8 cellular contexts compared by ENCODE assay signal in the genomic region with DNA sequence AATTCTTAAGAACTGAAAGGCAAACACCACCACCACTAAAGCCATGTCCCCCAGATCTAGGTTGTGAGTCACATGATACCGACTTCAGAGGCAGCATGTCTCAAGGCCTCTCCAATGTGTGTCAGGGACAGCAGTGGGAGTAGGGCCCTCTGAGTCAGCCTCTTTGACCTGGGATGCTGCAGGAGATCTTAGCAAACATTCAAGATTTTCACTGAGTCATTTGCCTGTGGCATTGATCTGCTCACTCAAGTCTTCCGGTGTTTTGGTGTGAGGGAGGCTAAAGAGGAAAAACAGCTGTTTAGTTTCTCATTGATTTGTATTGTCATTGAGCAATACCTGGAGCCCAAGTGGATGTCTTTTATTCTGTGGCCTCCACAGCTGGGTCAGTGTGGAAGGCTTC. TPM values are rescaled to one million over a fixed set of nuclear protein-coding genes. Genes with fewer than 3 reads are reported as not detected.
A peak's percentile ranks its signal among the peaks of the same experiment; 100 is the strongest.
DNase-seq lines count a peak whose midpoint lies in the region; ATAC-seq, FAIRE-seq and TF ChIP-seq lines count a peak whose summit lies in the region.

No MANE protein-coding gene starts in this region.

- peak; percentile 95 for DNase-seq in Daoy (ENCODE audit: low read depth)
- no peak for DNase-seq in SK-N-SH
- peak; percentile 6 for DNase-seq in brain pericyte (ENCODE audit: low read depth, low spot score)
- no peak for DNase-seq in neural crest cell (ENCODE audit: low read depth, low spot score)
- DNase-seq in KBM-7: no peak
- DNase-seq in small intestine: no peak

- 0 out of 4 replicates have a peak, but pooled peaks of 1 of the 2 experiments have one; percentile 14 for TF ChIP-seq EP300 in SK-N-SH (IDR thresholded peaks at IDR 0.05; ENCODE audit: borderline replicate concordance in 1 of 2, low read depth in 1 of 2, low read length in 1 of 2)

- POLR2A ChIA-PET in SK-N-SH (lab: Yijun Ruan, JAX): no interaction called here

- H3K4me3 Mint-ChIP-seq in neural crest cell: no peak overlapping the region

- no peaks in the 10 kb centered on the region for H3K4me1 ChIP-seq in SK-N-SH (ENCODE audit: control insufficient read depth in 1 of 2, insufficient read depth in 2 of 2, low read depth in 1 of 2, low read length in 1 of 2)
- H3K4me1 ChIP-seq in small intestine (ENCODE audit: control insufficient read depth in 2 of 2, insufficient read depth in 1 of 2, low read depth in 1 of 2, low read length in 1 of 2): no peaks in the 10 kb centered on the region

- TF ChIP-seq CTCF in SK-N-SH (IDR thresholded peaks at IDR 0.05): no peak
- no peak for TF ChIP-seq CTCF in neural crest cell (conservative IDR thresholded peaks at IDR 0.05)

- no peaks in the 10 kb centered on the region for H4K20me1 ChIP-seq in SK-N-SH (ENCODE audit: insufficient read depth)

- no peak overlapping the region for H3K4me2 ChIP-seq in SK-N-SH

- H3K27ac ChIP-seq in SK-N-SH (ENCODE audit: low read depth in 2 of 2, low read length in 1 of 2): peak overlapping the region; percentile 31 to 60; a peak in 2 of 4 replicates
- H3K27ac ChIP-seq in small intestine (ENCODE audit: low read depth in 1 of 2, low read length in 1 of 2): no peak overlapping the region

- 0% methylated on average over 2 of the region's 2 CpGs for WGBS in SK-N-SH (ENCODE audit: low lambda C conversion rate)
- WGBS in small intestine, 3 donors: 47 to 58% (median 49%) methylated on average over 2 of the region's 2 CpGs

- TF ChIP-seq RAD21 in SK-N-SH (IDR thresholded peaks at IDR 0.05; ENCODE audit: low read length): no peak

- H3K9me3 Mint-ChIP-seq in neural crest cell: no peaks in the 10 kb centered on the region

- in situ Hi-C loops in KBM-7 (cut with MboI; ENCODE audit: low pct_unique_long_range_greater_than_20kb, low sequenced_read_pairs): no loop called here

- no peak overlapping the region for H3K9ac ChIP-seq in SK-N-SH

- H3K27ac Mint-ChIP-seq in neural crest cell (ENCODE audit: unreplicated experiment): peak overlapping the region; percentile 35

- H3K27me3 Mint-ChIP-seq in neural crest cell (ENCODE audit: low read depth): no peaks in the 10 kb centered on the region

- H3K9me2 ChIP-seq in SK-N-SH: no peaks in the 10 kb centered on the region

- CTCF ChIA-PET in SK-N-SH (lab: Yijun Ruan, JAX): no interaction called here

- H3K4me3 ChIP-seq in SK-N-SH (ENCODE audit: low read depth in 2 of 2, low read length in 1 of 2): no peak overlapping the region
- no peak overlapping the region for H3K4me3 ChIP-seq in small intestine (ENCODE audit: low read depth in 1 of 2, low read length in 2 of 2)

- H3K27me3 ChIP-seq in SK-N-SH (ENCODE audit: insufficient read depth): peaks cover 10% of the 10 kb centered on the region; the same call in 1 of the 2 replicates
- H3K27me3 ChIP-seq in small intestine (ENCODE audit: control insufficient read depth in 2 of 2, insufficient read depth in 2 of 2, low read length in 2 of 2): no peaks in the 10 kb centered on the region

- ATAC-seq in GM21381 (IDR thresholded peaks at IDR 0.05; ENCODE audit: unreplicated experiment) (no peak), GM21360 (IDR thresholded peaks at IDR 0.05; ENCODE audit: unreplicated experiment) (no peak)

- H3K9me3 ChIP-seq in SK-N-SH (no peaks in the 10 kb centered on the region), small intestine (ENCODE audit: control insufficient read depth, low read depth) (no peaks in the 10 kb centered on the region)

- peaks cover 14% of the 10 kb centered on the region for H3F3A ChIP-seq in SK-N-SH (replicated peaks; ENCODE audit: insufficient read depth)

- no peaks in the 10 kb centered on the region for H3K79me2 ChIP-seq in SK-N-SH (ENCODE audit: insufficient read depth)

- H3K36me3 ChIP-seq in SK-N-SH (replicated peaks in 1 of 2; ENCODE audit: control insufficient read depth in 1 of 2, insufficient read depth in 2 of 2, low read length in 1 of 2) (no peaks in the 10 kb centered on the region), small intestine (ENCODE audit: control insufficient read depth in 2 of 2, insufficient read depth in 2 of 2, low read length in 2 of 2) (no peaks in the 10 kb centered on the region)

- H2AFZ ChIP-seq in SK-N-SH (ENCODE audit: low read depth): no peak overlapping the region

- FAIRE-seq in small intestine (lab: Jason Lieb, UNC): no peak

- no peaks in the 10 kb centered on the region for H3K36me3 Mint-ChIP-seq in neural crest cell (ENCODE audit: low read depth)

- peaks cover 24% of the 10 kb centered on the region for H3K4me1 Mint-ChIP-seq in neural crest cell

TF ChIP-seq in SK-N-SH, 30 proteins besides CTCF, POLR2A, EP300 and RAD21:
- peak; percentile 26; the same call in 1 of the 2 replicates for TF ChIP-seq TEAD4 (IDR thresholded peaks at IDR 0.05; ENCODE audit: borderline replicate concordance, insufficient read depth)
- no peak for TF ChIP-seq YY1 (IDR thresholded peaks at IDR 0.05; ENCODE audit: low read depth)
- TF ChIP-seq TCF12 (IDR thresholded peaks at IDR 0.05): peak; percentile 73
- TF ChIP-seq, protein P1, sequence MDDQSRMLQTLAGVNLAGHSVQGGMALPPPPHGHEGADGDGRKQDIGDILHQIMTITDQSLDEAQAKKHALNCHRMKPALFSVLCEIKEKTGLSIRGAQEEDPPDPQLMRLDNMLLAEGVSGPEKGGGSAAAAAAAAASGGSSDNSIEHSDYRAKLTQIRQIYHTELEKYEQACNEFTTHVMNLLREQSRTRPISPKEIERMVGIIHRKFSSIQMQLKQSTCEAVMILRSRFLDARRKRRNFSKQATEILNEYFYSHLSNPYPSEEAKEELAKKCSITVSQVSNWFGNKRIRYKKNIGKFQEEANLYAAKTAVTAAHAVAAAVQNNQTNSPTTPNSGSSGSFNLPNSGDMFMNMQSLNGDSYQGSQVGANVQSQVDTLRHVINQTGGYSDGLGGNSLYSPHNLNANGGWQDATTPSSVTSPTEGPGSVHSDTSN (IDR thresholded peaks at IDR 0.05): peak; percentile 53; the same call in 1 of the 2 replicates
- no peak for TF ChIP-seq EZH2phosphoT487 (IDR thresholded peaks at IDR 0.05; ENCODE audit: borderline replicate concordance, low read depth)
- peak; percentile 72 for TF ChIP-seq FOSL2 (IDR thresholded peaks at IDR 0.05; ENCODE audit: borderline replicate concordance, low read depth)
- TF ChIP-seq, protein P2, sequence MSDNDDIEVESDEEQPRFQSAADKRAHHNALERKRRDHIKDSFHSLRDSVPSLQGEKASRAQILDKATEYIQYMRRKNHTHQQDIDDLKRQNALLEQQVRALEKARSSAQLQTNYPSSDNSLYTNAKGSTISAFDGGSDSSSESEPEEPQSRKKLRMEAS (IDR thresholded peaks at IDR 0.05; ENCODE audit: low read depth): peak; percentile 48; the same call in 1 of the 2 replicates
- TF ChIP-seq, protein P3, sequence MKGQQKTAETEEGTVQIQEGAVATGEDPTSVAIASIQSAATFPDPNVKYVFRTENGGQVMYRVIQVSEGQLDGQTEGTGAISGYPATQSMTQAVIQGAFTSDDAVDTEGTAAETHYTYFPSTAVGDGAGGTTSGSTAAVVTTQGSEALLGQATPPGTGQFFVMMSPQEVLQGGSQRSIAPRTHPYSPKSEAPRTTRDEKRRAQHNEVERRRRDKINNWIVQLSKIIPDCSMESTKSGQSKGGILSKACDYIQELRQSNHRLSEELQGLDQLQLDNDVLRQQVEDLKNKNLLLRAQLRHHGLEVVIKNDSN (IDR thresholded peaks at IDR 0.05; ENCODE audit: borderline replicate concordance, low read depth): peak; percentile 47; the same call in 1 of the 2 replicates
- TF ChIP-seq ELF1 (IDR thresholded peaks at IDR 0.05): 0 out of 2 replicates have a peak, but pooled peaks have one; percentile 16
- TF ChIP-seq JUND (IDR thresholded peaks at IDR 0.05): peak; percentile 47; the same call in 1 of the 2 replicates
- 0 out of 2 replicates have a peak, but pooled peaks have one; percentile 25 for TF ChIP-seq MEF2A (IDR thresholded peaks at IDR 0.05; ENCODE audit: borderline replicate concordance, low read depth)

RNA-seq across cellular contexts. Expression of a gene that starts 36.1 kb away (rescaled TPM):
- total RNA-seq in Daoy (2014; rRNA removed; shearing (Covaris generic)): not detected in 2 replicates
- polyA plus RNA-seq in SK-N-SH (2012; rRNA removed) (0.10 TPM in 1 of 2 replicates, not detected in the other), small intestine (under 1 TPM in 1 of 3 donors, not detected in 2; 0.25 TPM)
- 0.06 and 0.10 TPM in 2 replicates for polyA plus RNA-seq in SK-N-SH (2012; cell fraction: cytosol; rRNA removed)
- polyA plus RNA-seq in SK-N-SH (2012; cell fraction: nucleus; rRNA removed): 0.07 and 0.20 TPM in 2 replicates
- total RNA-seq in neural crest cell: 0.33 and 0.36 TPM in 2 replicates

Comparison
In these comparisons a context has a peak if more than half of its experiments do, and no peak if none do; other contexts are left out.
1. DNase-seq: peak in Daoy (single experiment) and brain pericyte (single experiment); none in SK-N-SH (single experiment), neural crest cell (single experiment), KBM-7 (single experiment) and small intestine (single experiment).
2. H3K27ac ChIP-seq: peak in SK-N-SH (2 of 2); none in small intestine (0 of 2).